8 cellular contexts compared by ENCODE assay signal in the genomic region with DNA sequence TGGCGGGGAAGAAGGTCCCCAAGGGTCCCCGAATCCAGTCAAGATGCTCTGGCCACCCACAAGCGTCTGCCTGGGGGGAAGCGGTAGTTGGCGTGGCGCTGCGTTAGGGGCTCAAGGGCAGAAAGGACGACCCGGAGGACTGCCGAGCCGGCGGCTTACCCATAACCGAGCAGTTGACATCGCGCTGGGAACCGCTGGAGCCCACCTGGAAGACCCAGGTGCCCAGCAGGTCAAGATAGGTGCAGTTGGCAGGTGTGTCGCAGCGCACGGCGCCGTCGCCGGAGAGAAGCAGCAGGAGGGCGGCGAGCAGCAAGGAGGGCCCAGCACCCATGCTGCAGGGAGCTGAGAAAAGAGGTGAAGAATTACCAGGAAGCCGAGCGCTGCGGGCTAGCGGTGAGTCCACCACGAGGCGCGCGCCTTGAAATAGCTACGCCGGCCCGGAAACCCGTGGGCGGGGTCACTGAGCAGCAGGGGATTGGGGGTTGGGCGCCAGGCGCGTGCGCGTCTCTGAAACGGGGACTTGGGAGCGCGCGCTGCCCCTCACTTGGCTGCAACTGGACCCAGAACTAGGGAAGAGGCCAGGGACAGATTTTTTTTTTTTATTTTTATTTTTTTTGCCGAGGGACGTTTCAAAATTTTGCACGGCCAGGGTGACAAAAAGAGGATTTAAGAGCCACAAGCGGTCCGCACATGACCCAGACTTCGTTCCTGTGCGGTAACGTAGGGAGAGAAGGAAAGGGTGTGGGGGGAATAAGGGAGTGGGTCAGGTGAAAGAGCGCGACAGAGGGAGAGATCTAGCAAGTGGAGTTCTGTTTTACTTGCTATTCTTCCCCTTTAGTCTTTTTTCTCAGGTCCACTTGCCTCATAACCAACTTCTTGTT.
DNase-seq lines count a peak whose midpoint lies in the region; ATAC-seq and TF ChIP-seq lines count a peak whose summit lies in the region.

A gene (minus strand): TSS at position 395 of the 881 bp plus-strand sequence. CDS start 64 bp downstream, at position 331.

- no peaks in the 10 kb centered on the region for H4K20me1 ChIP-seq in DOHH2 (ENCODE audit: control insufficient read depth, insufficient read depth, low read depth, low read length)

- peak within 1 kb of the TSS; percentile 67 for H3K27ac ChIP-seq in DOHH2 (ENCODE audit: low read depth, low read length)

- DNase-seq in KG1 (lab: John Stamatoyannopoulos, UW) (peak; percentile 93), RPMI8226 (peak; percentile 97), fibroblast of pulmonary artery (ENCODE audit: low read depth) (peak; percentile 92), nephron progenitor cell (peak; percentile 97)
- DNase-seq in activated T-helper 1 cell treated with anti-CD3 and anti-CD28 coated beads, Interleukin-2, amount 50 U/mL, for 16 hours (ENCODE audit: low read depth in 1 of 2, low spot score in 1 of 2), result peak; percentile 82 to 83

- peaks cover 35% of the 10 kb centered on the region for H3K4me1 ChIP-seq in DOHH2 (ENCODE audit: control insufficient read depth, low read length)

- no peaks in the 10 kb centered on the region for H3K9me3 ChIP-seq in DOHH2 (ENCODE audit: control insufficient read depth, insufficient read depth, low read length)

- H3K36me3 ChIP-seq in DOHH2 (ENCODE audit: control insufficient read depth, low read length), result peaks cover 32% of the 10 kb centered on the region

- peak; percentile 87 for ATAC-seq in GM21737 (IDR thresholded peaks at IDR 0.05; ENCODE audit: unreplicated experiment)

- H3K4me3 Mint-ChIP-seq in nephron progenitor cell, result peak within 1 kb of the TSS; percentile 97
- peak within 1 kb of the TSS; percentile 87 for H3K4me3 Mint-ChIP-seq in stimulated activated naive CD8-positive, alpha-beta T cell treated with anti-CD3 and anti-CD28 coated beads, Interleukin-15, Interleukin-2, amounts not matched to agents 100 ng/mL and 50 ng/mL, for 24 hours

- peak within 1 kb of the TSS; percentile 80 for H3K4me2 ChIP-seq in DOHH2 (ENCODE audit: low read length)

- H3K36me3 Mint-ChIP-seq in nephron progenitor cell (ENCODE audit: low read depth), result peaks cover 30% of the 10 kb centered on the region
- H3K36me3 Mint-ChIP-seq in stimulated activated naive CD8-positive, alpha-beta T cell treated with anti-CD3 and anti-CD28 coated beads, Interleukin-15, Interleukin-2, amounts not matched to agents 100 ng/mL and 50 ng/mL, for 24 hours (ENCODE audit: low read depth), result peaks cover 31% of the 10 kb centered on the region

- no peak for TF ChIP-seq CTCF in DOHH2 (IDR thresholded peaks at IDR 0.05; ENCODE audit: low read depth, low read length, poor library complexity, severe bottlenecking)
- TF ChIP-seq CTCF in fibroblast of pulmonary artery (IDR thresholded peaks at IDR 0.05; ENCODE audit: low read length, missing control alignments), result no peak
- TF ChIP-seq CTCF in nephron progenitor cell (IDR thresholded peaks at IDR 0.05), result no peak

- H3K4me3 ChIP-seq in DOHH2 (ENCODE audit: low read length) (peak within 1 kb of the TSS; percentile 96), fibroblast of pulmonary artery (replicated peaks; ENCODE audit: low read depth, low read length) (peak within 1 kb of the TSS; percentile 93)

- no peaks in the 10 kb centered on the region for H3K9me2 ChIP-seq in DOHH2 (replicated peaks; ENCODE audit: control insufficient read depth, low read length)

- H3K27me3 ChIP-seq in DOHH2 (ENCODE audit: control insufficient read depth, low read length), result no peaks in the 10 kb centered on the region

- 0 out of 2 replicates have a peak, but pooled peaks cover 3% of the 10 kb centered on the region for H3F3A ChIP-seq in DOHH2 (ENCODE audit: control insufficient read depth, insufficient read depth)

- H3K79me2 ChIP-seq in DOHH2 (ENCODE audit: control insufficient read depth, low read length), result peaks cover 46% of the 10 kb centered on the region

- H3K27ac Mint-ChIP-seq in nephron progenitor cell, result peak within 1 kb of the TSS; percentile 99
- H3K27ac Mint-ChIP-seq in stimulated activated naive CD8-positive, alpha-beta T cell treated with anti-CD3 and anti-CD28 coated beads, Interleukin-15, Interleukin-2, amounts not matched to agents 100 ng/mL and 50 ng/mL, for 24 hours, result peak within 1 kb of the TSS; percentile 90

- no peaks in the 10 kb centered on the region for H3K9me3 Mint-ChIP-seq in nephron progenitor cell
- H3K9me3 Mint-ChIP-seq in stimulated activated naive CD8-positive, alpha-beta T cell treated with anti-CD3 and anti-CD28 coated beads, Interleukin-15, Interleukin-2, amounts not matched to agents 100 ng/mL and 50 ng/mL, for 24 hours, result no peaks in the 10 kb centered on the region

- H3K4me1 Mint-ChIP-seq in nephron progenitor cell, result peaks cover 37% of the 10 kb centered on the region
- H3K4me1 Mint-ChIP-seq in stimulated activated naive CD8-positive, alpha-beta T cell treated with anti-CD3 and anti-CD28 coated beads, Interleukin-15, Interleukin-2, amounts not matched to agents 100 ng/mL and 50 ng/mL, for 24 hours (ENCODE audit: low read depth), result peaks cover 66% of the 10 kb centered on the region

- peaks cover 3% of the 10 kb centered on the region for H3K27me3 Mint-ChIP-seq in nephron progenitor cell (ENCODE audit: low read depth, poor library complexity)
- no peaks in the 10 kb centered on the region for H3K27me3 Mint-ChIP-seq in stimulated activated naive CD8-positive, alpha-beta T cell treated with anti-CD3 and anti-CD28 coated beads, Interleukin-15, Interleukin-2, amounts not matched to agents 100 ng/mL and 50 ng/mL, for 24 hours

Comparison
In these comparisons a context has a peak if more than half of its experiments do, and no peak if none do; other contexts are left out.
1. Peak in every context shown above with its lines: DNase-seq, ATAC-seq, H3K4me3 ChIP-seq and H3K27ac ChIP-seq.